8 cellular contexts compared by ENCODE assay signal in genomic region chr17:74748529-74749261, GRCh38. TPM values are rescaled to one million over a fixed set of nuclear protein-coding genes. Genes with fewer than 3 reads are reported as not detected.
DNase-seq lines count a peak whose midpoint lies in the region; ATAC-seq, FAIRE-seq and TF ChIP-seq lines count a peak whose summit lies in the region.

Gene NHERF1, plus strand, starts transcription at chr17:74748628. Its CDS starts 219 bp downstream, at chr17:74748847.

- ATAC-seq in GM21360 (IDR thresholded peaks at IDR 0.05; ENCODE audit: unreplicated experiment): peak; percentile 92
- ATAC-seq in natural killer cell treated with Interleukin-12 subunit alpha and Interleukin-12 subunit beta and Interleukin-15 and Interleukin-18, amount 100 ng/mL, for 72 hours: peak; percentile 92 to 94
- peak; percentile 91 for ATAC-seq in stimulated activated naive CD8-positive, alpha-beta T cell treated with anti-CD3 and anti-CD28 coated beads, Interleukin-15, Interleukin-2, amounts not matched to agents 100 U/mL and 50 U/mL, for 24 hours

- peak; percentile 46 for FAIRE-seq in HTR-8/SVneo (lab: Jason Lieb, UNC)

- TF ChIP-seq CTCF in Calu3 (IDR thresholded peaks at IDR 0.05; ENCODE audit: unreplicated experiment): no peak
- TF ChIP-seq CTCF in fibroblast of mammary gland (conservative IDR thresholded peaks at IDR 0.05; ENCODE audit: control insufficient read depth, insufficient read depth, low read depth, low read length): no peak

- peak; percentile 98 for DNase-seq in Calu3
- DNase-seq in HTR-8/SVneo (ENCODE audit: insufficient read length, low spot score): peak; percentile 97
- peak; percentile 94 for DNase-seq in activated T-helper 1 cell treated with Interleukin-2 at 50 U/mL for 16 hours (ENCODE audit: low read depth)
- peak; percentile 79 for DNase-seq in fibroblast of mammary gland (ENCODE audit: low read depth)
- peak; percentile 98 for DNase-seq in natural killer cell treated with Interleukin-12 subunit alpha and Interleukin-12 subunit beta and Interleukin-15 and Interleukin-18, amount 100 ng/mL, for 72 hours (ENCODE audit: low spot score)
- peak; percentile 97 for DNase-seq in stimulated activated naive CD8-positive, alpha-beta T cell treated with anti-CD3 and anti-CD28 coated beads, Interleukin-15, Interleukin-2, amounts not matched to agents 100 U/mL and 50 U/mL, for 24 hours

- peak within 1 kb of the TSS; percentile 64 for H3K4me3 ChIP-seq in fibroblast of mammary gland (ENCODE audit: control insufficient read depth, low read depth, low read length)

- H3K36me3 Mint-ChIP-seq in Calu3 (ENCODE audit: insufficient read depth, unreplicated experiment): peaks cover 55% of the 10 kb centered on the region
- peaks cover 7% of the 10 kb centered on the region for H3K36me3 Mint-ChIP-seq in natural killer cell treated with Interleukin-12 subunit alpha and Interleukin-12 subunit beta and Interleukin-15 and Interleukin-18, amount 100 ng/mL, for 72 hours

- peak within 1 kb of the TSS; percentile 97 for H3K4me3 Mint-ChIP-seq in Calu3 (ENCODE audit: low read depth, unreplicated experiment)
- H3K4me3 Mint-ChIP-seq in natural killer cell treated with Interleukin-12 subunit alpha and Interleukin-12 subunit beta and Interleukin-15 and Interleukin-18, amount 100 ng/mL, for 72 hours: peak within 1 kb of the TSS; percentile 99

- TSS peak; percentile 69 for BruUV-seq in Calu3 (replicated peaks; lab: Mats Ljungman, UMichigan)

- peaks cover 8% of the 10 kb centered on the region for H3K27me3 Mint-ChIP-seq in Calu3 (ENCODE audit: unreplicated experiment)
- no peaks in the 10 kb centered on the region for H3K27me3 Mint-ChIP-seq in natural killer cell treated with Interleukin-12 subunit alpha and Interleukin-12 subunit beta and Interleukin-15 and Interleukin-18, amount 100 ng/mL, for 72 hours

- intact Hi-C loops in Calu3 (cut with micrococcal nuclease; ENCODE audit: unreplicated experiment): loop anchor here (5.0 kb wide), 1 partner anchor 34 kb away; no protein-coding TSS in a partner anchor

- H3K4me1 Mint-ChIP-seq in Calu3 (ENCODE audit: low read depth, unreplicated experiment): peaks cover 39% of the 10 kb centered on the region
- peaks cover 57% of the 10 kb centered on the region in 2 donors for H3K4me1 Mint-ChIP-seq in natural killer cell treated with Interleukin-12 subunit alpha and Interleukin-12 subunit beta and Interleukin-15 and Interleukin-18, amount 100 ng/mL, for 72 hours (ENCODE audit: low read depth in 2 of 2)

- H3K27ac Mint-ChIP-seq in Calu3 (ENCODE audit: unreplicated experiment): peak within 1 kb of the TSS; percentile 83
- peak within 1 kb of the TSS; percentile 98 to 99 for H3K27ac Mint-ChIP-seq in natural killer cell treated with Interleukin-12 subunit alpha and Interleukin-12 subunit beta and Interleukin-15 and Interleukin-18, amount 100 ng/mL, for 72 hours

- CTCF ChIA-PET in Calu3 (lab: Charles Lee): interaction anchor here (0.6 to 2.7 kb wide), 6 partner anchors 11 to 41 kb away, joined by 3 to 28 read pairs (median 4); partner anchors contain the start of gene NAT9

- no peaks in the 10 kb centered on the region for H3K9me3 Mint-ChIP-seq in Calu3 (ENCODE audit: low read depth, unreplicated experiment)
- H3K9me3 Mint-ChIP-seq in natural killer cell treated with Interleukin-12 subunit alpha and Interleukin-12 subunit beta and Interleukin-15 and Interleukin-18, amount 100 ng/mL, for 72 hours: no peaks in the 10 kb centered on the region

TF ChIP-seq in PFSK-1, 5 proteins besides CTCF, POLR2A, EP300 and RAD21:
- TF ChIP-seq POLR2AphosphoS5 (IDR thresholded peaks at IDR 0.05; ENCODE audit: low read depth, low read length) (peak; percentile 94), REST (IDR thresholded peaks at IDR 0.05; ENCODE audit: insufficient read depth in 1 of 2, low read depth in 2 of 2, low read length in 2 of 2) (peak; percentile 54; a peak in 2 of 4 replicates), TAF1 (IDR thresholded peaks at IDR 0.05; ENCODE audit: borderline replicate concordance, insufficient read depth, low read length) (peak; percentile 98), SIN3A (IDR thresholded peaks at IDR 0.05; ENCODE audit: borderline replicate concordance, insufficient read depth, low read length) (no peak), FOXP2 (optimal IDR thresholded peaks at IDR 0.05; ENCODE audit: borderline replicate concordance, extremely low read depth, extremely low read length, insufficient read depth) (no peak)
TF ChIP-seq in PFSK-1: peak in this region for 3.

RNA-seq across cellular contexts. Expression of gene NHERF1, which starts in this region (rescaled TPM):
- 114 and 143 TPM in 2 replicates for total RNA-seq in Calu3 (2022)
- 34.4 TPM for polyA plus RNA-seq in PFSK-1 (2012; ENCODE audit: insufficient read length, low read depth)
- 100 to 1,000 TPM; 159 to 187 TPM for total RNA-seq in natural killer cell treated with Interleukin-12 subunit alpha and Interleukin-12 subunit beta and Interleukin-15 and Interleukin-18, amount 100 ng/mL, for 72 hours

Comparison
In these comparisons a context has a peak if more than half of its experiments do, and no peak if none do; other contexts are left out.
1. Peak in every context shown above with its lines: DNase-seq, ATAC-seq and H3K4me3 ChIP-seq.